1 cellular context compared by ENCODE assay signal in the genomic region with DNA sequence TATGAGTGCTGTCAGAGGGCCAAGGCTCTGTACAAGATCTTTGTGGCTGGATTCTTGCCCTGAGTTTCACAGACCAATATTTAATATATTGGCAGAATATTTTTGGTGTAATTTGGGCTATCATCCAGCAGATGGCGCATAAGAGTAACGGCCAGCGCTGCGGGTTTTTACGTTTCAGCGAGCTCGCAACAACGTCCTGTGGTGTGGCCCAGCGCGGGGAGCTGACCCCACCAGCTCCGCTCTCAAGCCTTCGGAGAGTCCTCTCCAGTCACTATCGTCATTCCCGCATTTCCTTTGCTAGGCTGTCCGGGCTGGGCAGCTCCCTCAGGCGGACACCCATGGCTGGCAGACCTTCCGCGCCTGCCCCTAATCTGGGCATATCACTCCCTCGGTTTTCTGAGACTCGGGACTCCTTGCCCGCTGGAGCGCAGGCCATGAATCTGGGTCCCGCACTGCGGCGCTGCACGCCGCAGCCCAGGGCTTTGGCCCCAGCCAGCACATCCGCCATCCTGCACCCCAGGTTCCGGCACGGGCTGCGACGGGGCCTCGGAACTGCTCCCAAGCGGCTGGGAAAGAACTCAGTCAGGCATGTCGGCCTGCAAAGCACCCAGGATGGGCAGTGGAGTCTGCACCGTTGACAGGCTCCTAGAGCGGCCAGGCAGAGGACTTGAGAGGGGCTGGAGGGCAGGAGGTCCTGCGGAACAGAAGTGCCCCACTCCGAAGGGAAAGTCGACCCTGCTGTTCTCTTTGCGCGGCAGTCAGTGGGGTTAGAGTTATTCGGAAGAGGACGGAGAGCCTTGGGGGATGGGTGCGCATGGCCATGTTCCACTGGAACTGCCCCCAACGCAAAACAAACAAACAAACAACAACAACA.
TF ChIP-seq lines count a peak whose summit lies in the region.

No MANE protein-coding gene starts in this region.

TF ChIP-seq in A549, 52 proteins besides CTCF, POLR2A, EP300 and RAD21:
- TF ChIP-seq, protein P1, sequence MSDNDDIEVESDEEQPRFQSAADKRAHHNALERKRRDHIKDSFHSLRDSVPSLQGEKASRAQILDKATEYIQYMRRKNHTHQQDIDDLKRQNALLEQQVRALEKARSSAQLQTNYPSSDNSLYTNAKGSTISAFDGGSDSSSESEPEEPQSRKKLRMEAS (IDR thresholded peaks at IDR 0.05), result peak; percentile 45
- peak; percentile 91 for TF ChIP-seq SMC3 (IDR thresholded peaks at IDR 0.05)
- peak; percentile 22; the same call in 1 of the 2 replicates for TF ChIP-seq GATA3 (IDR thresholded peaks at IDR 0.05; ENCODE audit: borderline replicate concordance)
- TF ChIP-seq, protein P2, sequence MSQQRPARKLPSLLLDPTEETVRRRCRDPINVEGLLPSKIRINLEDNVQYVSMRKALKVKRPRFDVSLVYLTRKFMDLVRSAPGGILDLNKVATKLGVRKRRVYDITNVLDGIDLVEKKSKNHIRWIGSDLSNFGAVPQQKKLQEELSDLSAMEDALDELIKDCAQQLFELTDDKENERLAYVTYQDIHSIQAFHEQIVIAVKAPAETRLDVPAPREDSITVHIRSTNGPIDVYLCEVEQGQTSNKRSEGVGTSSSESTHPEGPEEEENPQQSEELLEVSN (IDR thresholded peaks at IDR 0.05; ENCODE audit: borderline replicate concordance, low read depth), result peak; percentile 58; the same call in 1 of the 2 replicates
- TF ChIP-seq, protein P3, sequence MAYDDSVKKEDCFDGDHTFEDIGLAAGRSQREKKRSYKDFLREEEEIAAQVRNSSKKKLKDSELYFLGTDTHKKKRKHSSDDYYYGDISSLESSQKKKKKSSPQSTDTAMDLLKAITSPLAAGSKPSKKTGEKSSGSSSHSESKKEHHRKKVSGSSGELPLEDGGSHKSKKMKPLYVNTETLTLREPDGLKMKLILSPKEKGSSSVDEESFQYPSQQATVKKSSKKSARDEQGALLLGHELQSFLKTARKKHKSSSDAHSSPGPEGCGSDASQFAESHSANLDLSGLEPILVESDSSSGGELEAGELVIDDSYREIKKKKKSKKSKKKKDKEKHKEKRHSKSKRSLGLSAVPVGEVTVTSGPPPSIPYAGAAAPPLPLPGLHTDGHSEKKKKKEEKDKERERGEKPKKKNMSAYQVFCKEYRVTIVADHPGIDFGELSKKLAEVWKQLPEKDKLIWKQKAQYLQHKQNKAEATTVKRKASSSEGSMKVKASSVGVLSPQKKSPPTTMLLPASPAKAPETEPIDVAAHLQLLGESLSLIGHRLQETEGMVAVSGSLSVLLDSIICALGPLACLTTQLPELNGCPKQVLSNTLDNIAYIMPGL (CRISPR knock-in tag; IDR thresholded peaks at IDR 0.05; ENCODE audit: borderline replicate concordance), result 0 out of 2 replicates have a peak, but pooled peaks have one; percentile 67
- peak; percentile 23; the same call in 1 of the 2 replicates for TF ChIP-seq PHF8 (IDR thresholded peaks at IDR 0.05; ENCODE audit: borderline replicate concordance, low read depth)
- TF ChIP-seq NFE2L2 (conservative IDR thresholded peaks at IDR 0.05; ENCODE audit: low read length), result no peak
- no peak for TF ChIP-seq MAFK (IDR thresholded peaks at IDR 0.05; ENCODE audit: partially characterized antibody)
- TF ChIP-seq, protein P4, sequence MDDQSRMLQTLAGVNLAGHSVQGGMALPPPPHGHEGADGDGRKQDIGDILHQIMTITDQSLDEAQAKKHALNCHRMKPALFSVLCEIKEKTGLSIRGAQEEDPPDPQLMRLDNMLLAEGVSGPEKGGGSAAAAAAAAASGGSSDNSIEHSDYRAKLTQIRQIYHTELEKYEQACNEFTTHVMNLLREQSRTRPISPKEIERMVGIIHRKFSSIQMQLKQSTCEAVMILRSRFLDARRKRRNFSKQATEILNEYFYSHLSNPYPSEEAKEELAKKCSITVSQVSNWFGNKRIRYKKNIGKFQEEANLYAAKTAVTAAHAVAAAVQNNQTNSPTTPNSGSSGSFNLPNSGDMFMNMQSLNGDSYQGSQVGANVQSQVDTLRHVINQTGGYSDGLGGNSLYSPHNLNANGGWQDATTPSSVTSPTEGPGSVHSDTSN (IDR thresholded peaks at IDR 0.05), result no peak
- TF ChIP-seq JUN (IDR thresholded peaks at IDR 0.05), result peak in 1 of 2 experiments; percentile 45; a peak in 1 of 5 replicates
